17 cellular contexts compared by ENCODE assay signal in genomic region chr11:110832080-110832479, GRCh38.
DNase-seq lines count a peak whose midpoint lies in the region; ATAC-seq, FAIRE-seq and TF ChIP-seq lines count a peak whose summit lies in the region.
"Had no signal": no experiment of that assay in that cellular context is flagged by ENCODE, and none has a peak within 500 bp of the region (broad histone marks: within the 10 kb centered on the region; RNA-seq: fewer than 3 reads in every experiment).

No MANE protein-coding gene starts in this region.

- H3K36me3 Mint-ChIP-seq in activated naive CD4-positive, alpha-beta T cell treated with anti-CD3 and anti-CD28 coated beads, Interleukin-2, amount 50 U/mL, for 24 hours: no peaks in the 10 kb centered on the region

- peak; percentile 4 for ATAC-seq in stimulated activated naive CD8-positive, alpha-beta T cell treated with anti-CD3 and anti-CD28 coated beads, Interleukin-15, amount 100 ng/mL, for 72 hours
- ATAC-seq in GM21717 (IDR thresholded peaks at IDR 0.05; ENCODE audit: unreplicated experiment): no peak
- no peak for ATAC-seq in pancreas

- peaks cover under 1% of the 10 kb centered on the region for H3K4me1 Mint-ChIP-seq in activated naive CD4-positive, alpha-beta T cell treated with anti-CD3 and anti-CD28 coated beads, Interleukin-2, amount 50 U/mL, for 24 hours
- peaks cover 23% of the 10 kb centered on the region for H3K4me1 Mint-ChIP-seq in stimulated activated naive CD8-positive, alpha-beta T cell treated with anti-CD3 and anti-CD28 coated beads, Interleukin-15, amount 100 ng/mL, for 72 hours

- CTCF ChIA-PET in SK-N-SH (lab: Yijun Ruan, JAX) (no interaction called here), endothelial cell of umbilical vein (lab: Charles Lee) (no interaction called here)

- peak overlapping the region; percentile 53 for H3K27ac Mint-ChIP-seq in activated naive CD4-positive, alpha-beta T cell treated with anti-CD3 and anti-CD28 coated beads, Interleukin-2, amount 50 U/mL, for 24 hours
- H3K27ac Mint-ChIP-seq in stimulated activated naive CD8-positive, alpha-beta T cell treated with anti-CD3 and anti-CD28 coated beads, Interleukin-15, amount 100 ng/mL, for 72 hours: peak overlapping the region; percentile 44 to 49

- POLR2A ChIA-PET in SK-N-SH (lab: Yijun Ruan, JAX): no interaction called here
- POLR2A ChIA-PET in endothelial cell of umbilical vein (lab: Charles Lee): no interaction called here

- no peak for DNase-seq in activated naive CD4-positive, alpha-beta T cell (lab: John Stamatoyannopoulos, UW)
- DNase-seq in SK-N-SH: peak; percentile 12
- no peak for DNase-seq in endothelial cell of umbilical vein (ENCODE audit: low read depth, low spot score)
- no peak for DNase-seq in stimulated activated naive CD8-positive, alpha-beta T cell treated with anti-CD3 and anti-CD28 coated beads, Interleukin-15, amount 100 ng/mL, for 72 hours
- no peak for DNase-seq in pancreas
- DNase-seq: ACHN, Calu3, DMS53, H7, NCI-H1105 treated with DMSO at 0.1 percent for 48 hours, NCI-H1694 treated with DMSO at 0.1 percent for 48 hours, NCI-H2107, NCI-H2227 treated with DMSO at 0.1 percent for 48 hours, NCI-H524, SHP77 treated with DMSO at 0.1 percent for 48 hours had no signal

- H3K79me2 ChIP-seq in SK-N-SH (ENCODE audit: insufficient read depth) (no peaks in the 10 kb centered on the region), endothelial cell of umbilical vein (ENCODE audit: control insufficient read depth, insufficient read depth, low read length) (no peaks in the 10 kb centered on the region)

- no peaks in the 10 kb centered on the region for H3K9me2 ChIP-seq in SK-N-SH

- TF ChIP-seq CTCF in SK-N-SH (IDR thresholded peaks at IDR 0.05): no peak
- no peak for TF ChIP-seq CTCF in endothelial cell of umbilical vein (IDR thresholded peaks at IDR 0.05; ENCODE audit: extremely low read depth in 1 of 2, insufficient read depth in 1 of 2, low read depth in 1 of 2, low read length in 2 of 2)
- no peak for TF ChIP-seq CTCF in pancreas (IDR thresholded peaks at IDR 0.05)

- no peak for TF ChIP-seq RAD21 in SK-N-SH (IDR thresholded peaks at IDR 0.05; ENCODE audit: low read length)

- peak overlapping the region; percentile 62 to 87 for H3K27ac ChIP-seq in SK-N-SH (ENCODE audit: low read depth in 2 of 2, low read length in 1 of 2)
- peak overlapping the region; percentile 60 for H3K27ac ChIP-seq in endothelial cell of umbilical vein (ENCODE audit: insufficient read depth, low read depth, low read length)
- no peak overlapping the region for H3K27ac ChIP-seq in pancreas

- no peaks in the 10 kb centered on the region for H3K9me3 ChIP-seq in SK-N-SH
- no peaks in the 10 kb centered on the region for H3K9me3 ChIP-seq in endothelial cell of umbilical vein (replicated peaks; ENCODE audit: control insufficient read depth, insufficient read depth, low read length)
- no peaks in the 10 kb centered on the region for H3K9me3 ChIP-seq in pancreas

- H4K20me1 ChIP-seq in SK-N-SH (ENCODE audit: insufficient read depth): no peaks in the 10 kb centered on the region
- H4K20me1 ChIP-seq in endothelial cell of umbilical vein (replicated peaks; ENCODE audit: control insufficient read depth, extremely low read depth, insufficient read depth, low read length): no peaks in the 10 kb centered on the region

- TF ChIP-seq POLR2A in endothelial cell of umbilical vein (IDR thresholded peaks at IDR 0.05; ENCODE audit: low read depth, low read length): no peak

- no peaks in the 10 kb centered on the region for H3K9me3 Mint-ChIP-seq in activated naive CD4-positive, alpha-beta T cell treated with anti-CD3 and anti-CD28 coated beads, Interleukin-2, amount 50 U/mL, for 24 hours
- H3K9me3 Mint-ChIP-seq in stimulated activated naive CD8-positive, alpha-beta T cell treated with anti-CD3 and anti-CD28 coated beads, Interleukin-15, amount 100 ng/mL, for 72 hours: no peaks in the 10 kb centered on the region

- H2AFZ ChIP-seq in SK-N-SH (ENCODE audit: low read depth): 0 out of 2 replicates have a peak overlapping the region, but pooled peaks have one; percentile 3
- H2AFZ ChIP-seq in endothelial cell of umbilical vein (ENCODE audit: low read depth, low read length): no peak overlapping the region

- H3K4me3 Mint-ChIP-seq in activated naive CD4-positive, alpha-beta T cell treated with anti-CD3 and anti-CD28 coated beads, Interleukin-2, amount 50 U/mL, for 24 hours: no peak overlapping the region
- H3K4me3 Mint-ChIP-seq in stimulated activated naive CD8-positive, alpha-beta T cell treated with anti-CD3 and anti-CD28 coated beads, Interleukin-15, amount 100 ng/mL, for 72 hours: no peak overlapping the region

- H3K27me3 ChIP-seq in SK-N-SH (ENCODE audit: insufficient read depth): no peaks in the 10 kb centered on the region
- no peaks in the 10 kb centered on the region for H3K27me3 ChIP-seq in endothelial cell of umbilical vein (ENCODE audit: control insufficient read depth in 2 of 2, insufficient read depth in 2 of 2, low read length in 2 of 2)
- no peaks in the 10 kb centered on the region for H3K27me3 ChIP-seq in pancreas

- peaks cover 18% of the 10 kb centered on the region for H3F3A ChIP-seq in SK-N-SH (replicated peaks; ENCODE audit: insufficient read depth)

- no peaks in the 10 kb centered on the region for H3K27me3 Mint-ChIP-seq in activated naive CD4-positive, alpha-beta T cell treated with anti-CD3 and anti-CD28 coated beads, Interleukin-2, amount 50 U/mL, for 24 hours
- H3K27me3 Mint-ChIP-seq in stimulated activated naive CD8-positive, alpha-beta T cell treated with anti-CD3 and anti-CD28 coated beads, Interleukin-15, amount 100 ng/mL, for 72 hours: no peaks in the 10 kb centered on the region

- WGBS in SK-N-SH (ENCODE audit: low lambda C conversion rate): 54% methylated on average over 2 of the region's 2 CpGs
- WGBS in pancreas, 2 donors: 43 to 53% methylated on average over 2 of the region's 2 CpGs

- FAIRE-seq in endothelial cell of umbilical vein (lab: Jason Lieb, UNC): no peak
- no peak for FAIRE-seq in pancreas (lab: Jason Lieb, UNC)

- no peaks in the 10 kb centered on the region for H3K36me3 ChIP-seq in SK-N-SH (replicated peaks in 1 of 2; ENCODE audit: control insufficient read depth in 1 of 2, insufficient read depth in 2 of 2, low read length in 1 of 2)
- no peaks in the 10 kb centered on the region for H3K36me3 ChIP-seq in endothelial cell of umbilical vein (ENCODE audit: control insufficient read depth in 2 of 2, extremely low read depth in 1 of 2, insufficient read depth in 2 of 2, low read length in 2 of 2)
- no peaks in the 10 kb centered on the region for H3K36me3 ChIP-seq in pancreas

- intact Hi-C loops in endothelial cell of umbilical vein (cut with micrococcal nuclease): loop anchor here (2.0 to 10.0 kb wide), 3 partner anchors 40 to 117 kb away; partner anchors contain the start of gene ARHGAP20
- intact Hi-C loops in pancreas (cut with DNase I): no loop called here

- BruUV-seq in endothelial cell of umbilical vein (replicated peaks; lab: Mats Ljungman, UMichigan): no TSS peak

- H3K9me1 ChIP-seq in endothelial cell of umbilical vein (replicated peaks; ENCODE audit: control insufficient read depth, extremely low read depth, insufficient read depth, low read length): no peaks in the 10 kb centered on the region

- no peak; a peak in 1 of 4 replicates for TF ChIP-seq EP300 in SK-N-SH (IDR thresholded peaks at IDR 0.05; ENCODE audit: borderline replicate concordance in 1 of 2, low read depth in 1 of 2, low read length in 1 of 2)

- H3K4me2 ChIP-seq in SK-N-SH: peak overlapping the region; percentile 42
- H3K4me2 ChIP-seq in endothelial cell of umbilical vein (ENCODE audit: insufficient read depth, low read length): no peak overlapping the region

- dilution Hi-C loops in endothelial cell of umbilical vein (cut with MboI; ENCODE audit: extremely low pct_ligation_motif_present, low sequenced_read_pairs): no loop called here

- no peak overlapping the region for H3K4me3 ChIP-seq in SK-N-SH (ENCODE audit: low read depth in 2 of 2, low read length in 1 of 2)
- H3K4me3 ChIP-seq in endothelial cell of umbilical vein (replicated peaks in 1 of 3; ENCODE audit: insufficient read depth in 1 of 3, low read depth in 1 of 3, low read length in 3 of 3): no peak overlapping the region
- no peak overlapping the region for H3K4me3 ChIP-seq in pancreas

- H3K4me1 ChIP-seq in SK-N-SH (ENCODE audit: control insufficient read depth in 1 of 2, insufficient read depth in 2 of 2, low read depth in 1 of 2, low read length in 1 of 2): peaks cover 12 to 36% of the 10 kb centered on the region in 2 experiments
- H3K4me1 ChIP-seq in endothelial cell of umbilical vein (ENCODE audit: control insufficient read depth, extremely low read depth, insufficient read depth, low read length): peaks cover 44% of the 10 kb centered on the region
- no peaks in the 10 kb centered on the region for H3K4me1 ChIP-seq in pancreas

- H3K9ac ChIP-seq in SK-N-SH (no peak overlapping the region), endothelial cell of umbilical vein (replicated peaks; ENCODE audit: extremely low read depth, insufficient read depth, low read length) (no peak overlapping the region)

TF ChIP-seq in SK-N-SH, 30 proteins besides CTCF, POLR2A, EP300 and RAD21:
- TF ChIP-seq MEF2A (IDR thresholded peaks at IDR 0.05; ENCODE audit: borderline replicate concordance, low read depth): no peak
- no peak for TF ChIP-seq EZH2phosphoT487 (IDR thresholded peaks at IDR 0.05; ENCODE audit: borderline replicate concordance, low read depth)
- TF ChIP-seq GATA2 (CRISPR knock-in tag; IDR thresholded peaks at IDR 0.05): peak; percentile 75

TF ChIP-seq in endothelial cell of umbilical vein, 7 proteins besides CTCF, POLR2A, EP300 and RAD21:
- no peak for TF ChIP-seq MYC (IDR thresholded peaks at IDR 0.05; ENCODE audit: low read depth, low read length)
- no peak for TF ChIP-seq JUN (IDR thresholded peaks at IDR 0.05; ENCODE audit: borderline replicate concordance, insufficient read depth, insufficient read length, low read depth)
- no peak for TF ChIP-seq POLR2AphosphoS5 (IDR thresholded peaks at IDR 0.05; ENCODE audit: insufficient read depth, low read depth, low read length)
- no peak for TF ChIP-seq EZH2 (IDR thresholded peaks at IDR 0.05; ENCODE audit: borderline replicate concordance, low read depth, low read length, severe bottlenecking)
- TF ChIP-seq GATA2 (IDR thresholded peaks at IDR 0.05; ENCODE audit: insufficient read depth, insufficient read length, low read depth, low read length): no peak
- no peak for TF ChIP-seq FOS (IDR thresholded peaks at IDR 0.05; ENCODE audit: borderline replicate concordance, insufficient read depth, low read length)
- TF ChIP-seq MAX (IDR thresholded peaks at IDR 0.05; ENCODE audit: insufficient read depth, insufficient read length): no peak

Comparison
In these comparisons a context has a peak if more than half of its experiments do, and no peak if none do; other contexts are left out.
1. H3K27ac ChIP-seq: peak in SK-N-SH (2 of 2) and endothelial cell of umbilical vein (single experiment); none in pancreas (0 of 4).